In the genomic region with DNA sequence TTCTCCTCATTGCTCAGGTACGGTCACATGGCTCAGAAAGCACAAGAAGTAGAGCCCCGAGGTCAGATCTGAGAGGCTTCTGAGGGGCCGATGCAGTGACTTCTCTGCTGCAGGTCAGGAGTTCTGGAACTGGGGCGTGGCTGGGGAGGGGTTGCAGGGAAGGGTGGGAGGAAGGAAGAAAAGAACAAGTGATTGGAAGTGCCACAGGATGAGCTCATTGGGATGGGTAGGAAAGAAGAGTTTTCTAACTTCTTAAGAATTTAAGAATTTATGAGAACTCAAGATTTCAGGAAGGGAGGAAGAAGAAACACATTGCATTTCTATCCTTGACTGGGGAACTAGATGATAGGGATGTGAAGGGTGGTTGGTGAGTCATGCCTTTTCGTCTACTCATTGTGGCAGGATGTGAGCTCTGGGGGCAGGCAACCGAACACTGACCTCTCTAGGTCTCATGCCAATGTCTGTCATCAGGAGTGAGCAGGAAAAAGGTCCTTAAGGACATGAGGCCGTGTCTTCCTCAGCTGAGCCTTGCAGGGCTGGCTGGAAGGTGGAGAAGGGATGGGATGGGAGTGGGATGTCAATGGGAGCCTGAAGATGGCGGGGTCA, we compare ENCODE assay signal across 14 cellular contexts. TPM values are rescaled to one million over a fixed set of nuclear protein-coding genes. Genes with fewer than 3 reads are reported as not detected.
DNase-seq lines count a peak whose midpoint lies in the region; ATAC-seq, FAIRE-seq and TF ChIP-seq lines count a peak whose summit lies in the region.
"Had no signal": no experiment of that assay in that cellular context is flagged by ENCODE, and none has a peak within 500 bp of the region (broad histone marks: within the 10 kb centered on the region; RNA-seq: fewer than 3 reads in every experiment).

No MANE protein-coding gene starts in this region.

- no peak for TF ChIP-seq POLR2A in A549 (IDR thresholded peaks at IDR 0.05; ENCODE audit: low read length)

- WGBS in A549 (ENCODE audit: missing lambda C conversion rate): 43% methylated on average over 8 of the region's 8 CpGs
- WGBS in SK-N-SH (ENCODE audit: low lambda C conversion rate): 12% methylated on average over 8 of the region's 8 CpGs

- H3K4me3 ChIP-seq in A549 (no peak overlapping the region), SK-N-SH (ENCODE audit: low read depth in 2 of 2, low read length in 1 of 2) (no peak overlapping the region), fibroblast of lung (replicated peaks in 1 of 4; ENCODE audit: control extremely low read depth in 1 of 4, insufficient read depth in 1 of 4, low read depth in 3 of 4, low read length in 4 of 4) (no peak overlapping the region)
- H3K4me3 ChIP-seq: tibial artery had no signal

- H2AFZ ChIP-seq in SK-N-SH (ENCODE audit: low read depth) (no peak overlapping the region), fibroblast of lung (ENCODE audit: low read length) (no peak overlapping the region)

- H3K36me3 ChIP-seq in SK-N-SH (replicated peaks in 1 of 2; ENCODE audit: control insufficient read depth in 1 of 2, insufficient read depth in 2 of 2, low read length in 1 of 2) (no peaks in the 10 kb centered on the region), fibroblast of lung (ENCODE audit: control insufficient read depth, insufficient read depth, low read length) (no peaks in the 10 kb centered on the region)
- H3K36me3 ChIP-seq: tibial artery had no signal

- no peaks in the 10 kb centered on the region for H3K9me3 Mint-ChIP-seq in HFFc6
- H3K9me3 Mint-ChIP-seq in WTC11: no peaks in the 10 kb centered on the region
- no peaks in the 10 kb centered on the region for H3K9me3 Mint-ChIP-seq in stimulated activated naive CD8-positive, alpha-beta T cell treated with anti-CD3 and anti-CD28 coated beads, Interleukin-15, amount 100 ng/mL, for 72 hours
- H3K9me3 Mint-ChIP-seq: activated naive CD4-positive, alpha-beta T cell treated with anti-CD3 and anti-CD28 coated beads, Interleukin-2, amount 50 U/mL, for 24 hours had no signal

- POLR2A ChIA-PET in A549 (lab: Yijun Ruan, JAX) (no interaction called here), SK-N-SH (lab: Yijun Ruan, JAX) (no interaction called here), WTC11 (lab: Charles Lee) (no interaction called here)

- no peak for TF ChIP-seq EP300 in A549 (IDR thresholded peaks at IDR 0.05)
- no peak; a peak in 1 of 4 replicates for TF ChIP-seq EP300 in SK-N-SH (IDR thresholded peaks at IDR 0.05; ENCODE audit: borderline replicate concordance in 1 of 2, low read depth in 1 of 2, low read length in 1 of 2)

- H3K4me2 ChIP-seq in A549 (peak overlapping the region; percentile 44; the same call in 2 of the 3 replicates), SK-N-SH (peak overlapping the region; percentile 22), fibroblast of lung (ENCODE audit: extremely low read depth, insufficient read depth, low read length) (no peak overlapping the region)

- FAIRE-seq in A549 (lab: Jason Lieb, UNC): no peak
- FAIRE-seq: GM18507 had no signal

- no peaks in the 10 kb centered on the region for H3K9me2 ChIP-seq in SK-N-SH

- peak; percentile 30 to 54 for DNase-seq in A549 (ENCODE audit: low read depth in 1 of 2, low spot score in 1 of 2)
- peak; percentile 89 for DNase-seq in HFFc6
- DNase-seq in SK-N-SH: no peak
- peak; percentile 52 to 89 for DNase-seq in fibroblast of lung (ENCODE audit: low read depth in 2 of 2)
- no peak for DNase-seq in WTC11 (ENCODE audit: low spot score)
- DNase-seq in T1000 (lab: John Stamatoyannopoulos, UW): no peak
- DNase-seq in stimulated activated naive CD8-positive, alpha-beta T cell treated with anti-CD3 and anti-CD28 coated beads, Interleukin-15, amount 100 ng/mL, for 72 hours: no peak
- DNase-seq: stimulated activated CD4-positive, alpha-beta T cell treated with anti-CD3 and anti-CD28 coated beads, Interleukin-2, amount 100 ng/mL, for 24 hours; tibial artery had no signal

- H3K4me1 Mint-ChIP-seq in HFFc6 (ENCODE audit: low read depth): peaks cover 71% of the 10 kb centered on the region
- peaks cover 9% of the 10 kb centered on the region; the same call in 1 of the 2 replicates for H3K4me1 Mint-ChIP-seq in WTC11
- peaks cover 40% of the 10 kb centered on the region for H3K4me1 Mint-ChIP-seq in stimulated activated naive CD8-positive, alpha-beta T cell treated with anti-CD3 and anti-CD28 coated beads, Interleukin-15, amount 100 ng/mL, for 72 hours

- ATAC-seq in A549 (no peak), WTC11 (no peak), HG02884 (IDR thresholded peaks at IDR 0.05; ENCODE audit: unreplicated experiment) (no peak)
- ATAC-seq in stimulated activated naive CD8-positive, alpha-beta T cell treated with anti-CD3 and anti-CD28 coated beads, Interleukin-15, amount 100 ng/mL, for 72 hours: no peak

- no peak for TF ChIP-seq RAD21 in A549 (conservative IDR thresholded peaks at IDR 0.05 in 1 of 2, IDR thresholded peaks at IDR 0.05 in 1 of 2)
- TF ChIP-seq RAD21 in SK-N-SH (IDR thresholded peaks at IDR 0.05; ENCODE audit: low read length): no peak

- H3K79me2 ChIP-seq in SK-N-SH (ENCODE audit: insufficient read depth) (no peaks in the 10 kb centered on the region; the same call in 1 of the 2 replicates), fibroblast of lung (ENCODE audit: control insufficient read depth, insufficient read depth, low read length) (no peaks in the 10 kb centered on the region)

- H3K9me3 ChIP-seq in A549 (no peaks in the 10 kb centered on the region), SK-N-SH (no peaks in the 10 kb centered on the region), fibroblast of lung (ENCODE audit: control insufficient read depth, insufficient read depth, low read depth, low read length) (no peaks in the 10 kb centered on the region)
- H3K9me3 ChIP-seq: tibial artery had no signal

- H3F3A ChIP-seq in SK-N-SH (replicated peaks; ENCODE audit: insufficient read depth): peaks cover 13% of the 10 kb centered on the region

- H4K20me1 ChIP-seq in SK-N-SH (ENCODE audit: insufficient read depth) (no peaks in the 10 kb centered on the region), fibroblast of lung (ENCODE audit: control insufficient read depth, extremely low read depth, insufficient read depth, low read length) (no peaks in the 10 kb centered on the region)

- H3K27me3 Mint-ChIP-seq in HFFc6 (ENCODE audit: insufficient read depth) (no peaks in the 10 kb centered on the region), WTC11 (ENCODE audit: low read depth) (peaks cover 52% of the 10 kb centered on the region)
- H3K27me3 Mint-ChIP-seq in stimulated activated naive CD8-positive, alpha-beta T cell treated with anti-CD3 and anti-CD28 coated beads, Interleukin-15, amount 100 ng/mL, for 72 hours: peaks cover 42% of the 10 kb centered on the region
- H3K27me3 Mint-ChIP-seq: B cell had no signal

- H3K27ac Mint-ChIP-seq in HFFc6: peak overlapping the region; percentile 94
- H3K27ac Mint-ChIP-seq in WTC11: no peak overlapping the region
- H3K27ac Mint-ChIP-seq in stimulated activated naive CD8-positive, alpha-beta T cell treated with anti-CD3 and anti-CD28 coated beads, Interleukin-15, amount 100 ng/mL, for 72 hours: no peak overlapping the region
- H3K27ac Mint-ChIP-seq: B cell had no signal

- H3K36me3 Mint-ChIP-seq in HFFc6 (ENCODE audit: low read depth): no peaks in the 10 kb centered on the region
- H3K36me3 Mint-ChIP-seq in WTC11: no peaks in the 10 kb centered on the region
- H3K36me3 Mint-ChIP-seq: activated naive CD4-positive, alpha-beta T cell treated with anti-CD3 and anti-CD28 coated beads, Interleukin-2, amount 50 U/mL, for 24 hours had no signal

- peaks cover 15% of the 10 kb centered on the region; the same call in 2 of the 3 replicates for H3K4me1 ChIP-seq in A549
- H3K4me1 ChIP-seq in SK-N-SH (ENCODE audit: control insufficient read depth in 1 of 2, insufficient read depth in 2 of 2, low read depth in 1 of 2, low read length in 1 of 2): peaks cover 9 to 11% of the 10 kb centered on the region in 2 experiments; a peak in 2 of 4 replicates
- H3K4me1 ChIP-seq in fibroblast of lung (ENCODE audit: control insufficient read depth, extremely low read depth, insufficient read depth, low read length): peaks cover 11% of the 10 kb centered on the region

- H3K9ac ChIP-seq in SK-N-SH (peak overlapping the region; percentile 20; the same call in 1 of the 2 replicates), fibroblast of lung (ENCODE audit: insufficient read depth, low read length) (no peak overlapping the region)

- H3K27ac ChIP-seq in A549 (0 out of 6 replicates have a peak overlapping the region, but pooled peaks of 1 of the 2 experiments have one; percentile 17), SK-N-SH (ENCODE audit: low read depth in 2 of 2, low read length in 1 of 2) (peak overlapping the region in 1 of 2 experiments; percentile 85; a peak in 2 of 4 replicates), fibroblast of lung (ENCODE audit: insufficient read depth, low read length) (peak overlapping the region; percentile 56)
- H3K27ac ChIP-seq: tibial artery had no signal

- CTCF ChIA-PET in A549 (lab: Yijun Ruan, JAX) (no interaction called here), SK-N-SH (lab: Yijun Ruan, JAX) (interaction anchor here (0.7 kb wide), 1 partner anchor 431 kb away, joined by 3 read pairs; no protein-coding TSS in a partner anchor), WTC11 (lab: Charles Lee) (no interaction called here)

- H3K4me3 Mint-ChIP-seq in HFFc6 (peak overlapping the region; percentile 66), WTC11 (no peak overlapping the region)
- no peak overlapping the region for H3K4me3 Mint-ChIP-seq in stimulated activated naive CD8-positive, alpha-beta T cell treated with anti-CD3 and anti-CD28 coated beads, Interleukin-15, amount 100 ng/mL, for 72 hours
- H3K4me3 Mint-ChIP-seq: activated naive CD4-positive, alpha-beta T cell treated with anti-CD3 and anti-CD28 coated beads, Interleukin-2, amount 50 U/mL, for 24 hours; B cell had no signal

- H3K27me3 ChIP-seq in SK-N-SH (ENCODE audit: insufficient read depth): no peaks in the 10 kb centered on the region
- no peaks in the 10 kb centered on the region for H3K27me3 ChIP-seq in fibroblast of lung (ENCODE audit: control insufficient read depth, insufficient read depth, low read length)

- no peak for TF ChIP-seq CTCF in A549 (IDR thresholded peaks at IDR 0.05)
- TF ChIP-seq CTCF in HFFc6 (IDR thresholded peaks at IDR 0.05): no peak
- TF ChIP-seq CTCF in SK-N-SH (IDR thresholded peaks at IDR 0.05): no peak
- TF ChIP-seq CTCF in fibroblast of lung (conservative IDR thresholded peaks at IDR 0.05 in 1 of 2, IDR thresholded peaks at IDR 0.05 in 1 of 2; ENCODE audit: low read depth in 1 of 2, low read length in 2 of 2): no peak
- no peak for TF ChIP-seq CTCF in WTC11 (IDR thresholded peaks at IDR 0.05)

RNA-seq across cellular contexts. Expression of gene FCRLB, which starts 0.5 kb away (rescaled TPM):
- polyA plus RNA-seq in A549 (2011; rRNA removed) (0.69 and 0.75 TPM in 2 replicates), A549 (2017; fragmentation: RNase III; extraction: RNeasy Plus Mini Kit Qiagen cat#74134 plus additional on column Dnase treatment) (0.48 to 0.62 TPM (median 0.54 TPM) in 3 replicates), SK-N-SH (2012; rRNA removed) (2.0 and 2.6 TPM in 2 replicates), fibroblast of lung (0.45 and 1.1 TPM in 2 replicates)
- 1.1 and 1.6 TPM in 2 replicates for polyA plus RNA-seq in A549 (2012; cell fraction: cytosol; rRNA removed)
- polyA plus RNA-seq in A549 (2012; cell fraction: nucleus; rRNA removed): 1.3 and 1.7 TPM in 2 replicates
- 0.34 and 0.70 TPM in 2 replicates for polyA minus RNA-seq in A549 (2011; rRNA and poly(A)+ RNA removed)
- 1 to 10 TPM; 3.3 to 5.1 (median 3.7) TPM for total RNA-seq in HFFc6 (2021; fragmentation: NEBNext Ultra II Directional; extraction: Animal tissue kit (Norgen Biotek cat#: 25700))
- polyA plus RNA-seq in SK-N-SH (2012; cell fraction: cytosol; rRNA removed): 1.3 and 2.0 TPM in 2 replicates
- 2.8 and 4.2 TPM in 2 replicates for polyA plus RNA-seq in SK-N-SH (2012; cell fraction: nucleus; rRNA removed)
- total RNA-seq in fibroblast of lung (0.77 and 1.2 TPM in 2 replicates), WTC11 (2021) (0.16 to 0.50 TPM (median 0.37 TPM) in 3 replicates)
- polyA plus RNA-seq in fibroblast of lung (2012): 0.38 and 1.9 TPM in 2 replicates
- polyA minus RNA-seq in fibroblast of lung (ENCODE audit: low replicate concordance): 0.15 and 1.1 TPM in 2 replicates

RNA-seq across cellular contexts. Expression of gene FCRLA, which starts 14.8 kb away (rescaled TPM):
- 0.07 and 0.10 TPM in 2 replicates for polyA plus RNA-seq in A549 (2011; rRNA removed)
- 0.04 TPM in 1 of 2 replicates, not detected in the other for polyA plus RNA-seq in A549 (2012; cell fraction: cytosol; rRNA removed)
- polyA plus RNA-seq in A549 (2012; cell fraction: nucleus; rRNA removed): not detected in 2 replicates
- not detected in 3 replicates for polyA plus RNA-seq in A549 (2017; fragmentation: RNase III; extraction: RNeasy Plus Mini Kit Qiagen cat#74134 plus additional on column Dnase treatment)
- not detected in 2 replicates for polyA minus RNA-seq in A549 (2011; rRNA and poly(A)+ RNA removed)
- total RNA-seq in HFFc6 (2021; fragmentation: NEBNext Ultra II Directional; extraction: Animal tissue kit (Norgen Biotek cat#: 25700)): 1 to 10 TPM; 2.3 to 5.1 (median 2.9) TPM
- 0.10 and 0.13 TPM in 2 replicates for polyA plus RNA-seq in SK-N-SH (2012; rRNA removed)
- 0.10 and 0.12 TPM in 2 replicates for polyA plus RNA-seq in SK-N-SH (2012; cell fraction: cytosol; rRNA removed)
- 0.04 and 0.05 TPM in 2 replicates for polyA plus RNA-seq in SK-N-SH (2012; cell fraction: nucleus; rRNA removed)
- under 0.01 and 0.17 TPM in 2 replicates for total RNA-seq in fibroblast of lung
- polyA plus RNA-seq in fibroblast of lung: 0.56 and 0.68 TPM in 2 replicates
- polyA plus RNA-seq in fibroblast of lung (2012): 0.41 and 0.50 TPM in 2 replicates
- polyA minus RNA-seq in fibroblast of lung (ENCODE audit: low replicate concordance): 0.37 TPM in 1 of 2 replicates, not detected in the other
- total RNA-seq in WTC11 (2021): 0.11 to 0.25 TPM (median 0.15 TPM) in 3 replicates
- total RNA-seq: glomerular endothelial cell had no signal

RNA-seq across cellular contexts. Expression of gene DUSP12, which starts 27.7 kb away (rescaled TPM):
- polyA plus RNA-seq in A549 (2011; rRNA removed) (79.2 and 96.3 TPM in 2 replicates), A549 (2017; fragmentation: RNase III; extraction: RNeasy Plus Mini Kit Qiagen cat#74134 plus additional on column Dnase treatment) (47.3 to 50.2 TPM (median 49.6 TPM) in 3 replicates), SK-N-SH (2012; rRNA removed) (41.7 and 46.4 TPM in 2 replicates), fibroblast of lung (35.6 and 36.1 TPM in 2 replicates)
- polyA plus RNA-seq in A549 (2012; cell fraction: cytosol; rRNA removed): 78.2 and 78.8 TPM in 2 replicates
- polyA plus RNA-seq in A549 (2012; cell fraction: nucleus; rRNA removed): 39.7 and 56.0 TPM in 2 replicates
- 12.0 and 22.2 TPM in 2 replicates for polyA minus RNA-seq in A549 (2011; rRNA and poly(A)+ RNA removed)
- total RNA-seq in HFFc6 (2021; fragmentation: NEBNext Ultra II Directional; extraction: Animal tissue kit (Norgen Biotek cat#: 25700)): 10 to 100 TPM; 31.9 to 38.0 (median 36.4) TPM
- polyA plus RNA-seq in SK-N-SH (2012; cell fraction: cytosol; rRNA removed): 43.4 and 52.8 TPM in 2 replicates
- polyA plus RNA-seq in SK-N-SH (2012; cell fraction: nucleus; rRNA removed): 35.8 and 43.2 TPM in 2 replicates
- total RNA-seq in fibroblast of lung (34.2 and 35.8 TPM in 2 replicates), WTC11 (2021) (24.5 to 29.4 TPM (median 27.6 TPM) in 3 replicates)
- polyA plus RNA-seq in fibroblast of lung (2012): 22.7 and 25.2 TPM in 2 replicates
- 0.41 and 6.0 TPM in 2 replicates for polyA minus RNA-seq in fibroblast of lung (ENCODE audit: low replicate concordance)

RNA-seq across cellular contexts. Expression of gene ATF6, which starts 44.3 kb away (rescaled TPM):
- polyA plus RNA-seq in A549 (2011; rRNA removed) (26.8 and 28.0 TPM in 2 replicates), A549 (2017; fragmentation: RNase III; extraction: RNeasy Plus Mini Kit Qiagen cat#74134 plus additional on column Dnase treatment) (8.6 to 9.2 TPM (median 9.0 TPM) in 3 replicates), SK-N-SH (2012; rRNA removed) (8.8 and 11.7 TPM in 2 replicates), fibroblast of lung (24.8 and 27.4 TPM in 2 replicates)
- polyA plus RNA-seq in A549 (2012; cell fraction: cytosol; rRNA removed): 4.0 and 4.4 TPM in 2 replicates
- 3.5 and 4.4 TPM in 2 replicates for polyA plus RNA-seq in A549 (2012; cell fraction: nucleus; rRNA removed)
- polyA minus RNA-seq in A549 (2011; rRNA and poly(A)+ RNA removed): 15.5 and 17.9 TPM in 2 replicates
- 10 to 100 TPM; 23.7 to 29.9 (median 27.6) TPM for total RNA-seq in HFFc6 (2021; fragmentation: NEBNext Ultra II Directional; extraction: Animal tissue kit (Norgen Biotek cat#: 25700))
- polyA plus RNA-seq in SK-N-SH (2012; cell fraction: cytosol; rRNA removed): 12.9 and 13.2 TPM in 2 replicates
- 4.2 and 9.6 TPM in 2 replicates for polyA plus RNA-seq in SK-N-SH (2012; cell fraction: nucleus; rRNA removed)
- total RNA-seq in fibroblast of lung (19.5 and 25.3 TPM in 2 replicates), WTC11 (2021) (10.6 to 13.9 TPM (median 13.7 TPM) in 3 replicates)
- polyA plus RNA-seq in fibroblast of lung (2012): 14.1 and 16.6 TPM in 2 replicates
- 6.5 and 7.0 TPM in 2 replicates for polyA minus RNA-seq in fibroblast of lung (ENCODE audit: low replicate concordance)

RNA-seq across cellular contexts. Expression of gene FCGR2B, which starts 58.9 kb away (rescaled TPM):
- polyA plus RNA-seq in A549 (2011; rRNA removed) (not detected in 2 replicates), A549 (2017; fragmentation: RNase III; extraction: RNeasy Plus Mini Kit Qiagen cat#74134 plus additional on column Dnase treatment) (not detected in 3 replicates), SK-N-SH (2012; rRNA removed) (0.05 TPM in 1 of 2 replicates, not detected in the other), fibroblast of lung (not detected in 2 replicates)
- polyA plus RNA-seq in A549 (2012; cell fraction: cytosol; rRNA removed): not detected in 2 replicates
- polyA plus RNA-seq in A549 (2012; cell fraction: nucleus; rRNA removed): not detected in 2 replicates
- polyA minus RNA-seq in A549 (2011; rRNA and poly(A)+ RNA removed): not detected in 2 replicates
- total RNA-seq in HFFc6 (2021; fragmentation: NEBNext Ultra II Directional; extraction: Animal tissue kit (Norgen Biotek cat#: 25700)): not detected
- polyA plus RNA-seq in SK-N-SH (2012; cell fraction: cytosol; rRNA removed): 0.01 and 0.03 TPM in 2 replicates
- polyA plus RNA-seq in SK-N-SH (2012; cell fraction: nucleus; rRNA removed): 0.14 and 0.19 TPM in 2 replicates
- total RNA-seq in fibroblast of lung (not detected in 2 replicates), WTC11 (2021) (0.09 to 0.11 TPM in 2 of 3 replicates, not detected in the other)
- not detected in 2 replicates for polyA plus RNA-seq in fibroblast of lung (2012)
- polyA minus RNA-seq in fibroblast of lung (ENCODE audit: low replicate concordance): 0.33 TPM in 1 of 2 replicates, not detected in the other
- total RNA-seq: glomerular endothelial cell had no signal

Comparison
In these comparisons a context has a peak if more than half of its experiments do, and no peak if none do; other contexts are left out.
1. DNase-seq: peak in A549 (2 of 2), HFFc6 (single experiment) and fibroblast of lung (2 of 2); none in SK-N-SH (single experiment), WTC11 (single experiment), T1000 (single experiment) and stimulated activated naive CD8-positive, alpha-beta T cell treated with anti-CD3 and anti-CD28 coated beads, Interleukin-15, amount 100 ng/mL, for 72 hours (0 of 2).